Comparison of ENCODE assay signal across 18 cellular contexts in genomic region chr20:51470521-51470875, GRCh38.
A peak's percentile ranks its signal among the peaks of the same experiment; 100 is the strongest.
DNase-seq lines count a peak whose midpoint lies in the region; ATAC-seq and TF ChIP-seq lines count a peak whose summit lies in the region.
"Had no signal": no experiment of that assay in that cellular context is flagged by ENCODE, and none has a peak within 500 bp of the region (broad histone marks: within the 10 kb centered on the region; RNA-seq: fewer than 3 reads in every experiment).

No MANE protein-coding gene starts in this region.

- 83 to 91% (median 88%) methylated on average over 4 of the region's 4 CpGs for WGBS in heart left ventricle, 4 donors

- ATAC-seq in heart left ventricle (no peak), GM21360 (IDR thresholded peaks at IDR 0.05; ENCODE audit: unreplicated experiment) (no peak)
- ATAC-seq in activated naive CD8-positive, alpha-beta T cell treated with anti-CD3 and anti-CD28 coated beads, Interleukin-2, amount 50 U/mL, for 24 hours = peak; percentile 23
- ATAC-seq: K562; stimulated activated naive B cell treated with anti-CD40 and anti-IgM and Interleukin-4, amounts not matched to agents 10 μg/mL and 1 μg/mL and 100 μg/mL, for 72 hours had no signal

- H3K4me3 ChIP-seq in cardiac muscle cell = no peak overlapping the region
- H3K4me3 ChIP-seq in heart left ventricle = no peak overlapping the region
- H3K4me3 ChIP-seq: GM23248, hepatocyte, K562, sigmoid colon had no signal

- no peaks in the 10 kb centered on the region for H3K27me3 Mint-ChIP-seq in activated naive CD8-positive, alpha-beta T cell treated with anti-CD3 and anti-CD28 coated beads, Interleukin-2, amount 50 U/mL, for 24 hours
- H3K27me3 Mint-ChIP-seq: B cell; stimulated activated naive B cell treated with anti-CD40 and anti-IgM and Interleukin-4, amounts not matched to agents 10 μg/mL and 1 μg/mL and 100 μg/mL, for 72 hours had no signal

- H3K9me3 ChIP-seq in cardiac muscle cell (ENCODE audit: low read depth) (no peaks in the 10 kb centered on the region), heart left ventricle (no peaks in the 10 kb centered on the region)
- H3K9me3 ChIP-seq: sigmoid colon had no signal

- peaks cover 38% of the 10 kb centered on the region for H3K4me1 Mint-ChIP-seq in activated naive CD8-positive, alpha-beta T cell treated with anti-CD3 and anti-CD28 coated beads, Interleukin-2, amount 50 U/mL, for 24 hours

- no peaks in the 10 kb centered on the region for H3K9me3 Mint-ChIP-seq in activated naive CD8-positive, alpha-beta T cell treated with anti-CD3 and anti-CD28 coated beads, Interleukin-2, amount 50 U/mL, for 24 hours
- H3K9me3 Mint-ChIP-seq: stimulated activated naive B cell treated with anti-CD40 and anti-IgM and Interleukin-4, amounts not matched to agents 10 μg/mL and 1 μg/mL and 100 μg/mL, for 72 hours had no signal

- H3K4me1 ChIP-seq in cardiac muscle cell (ENCODE audit: low read depth) = peaks cover 17% of the 10 kb centered on the region
- H3K4me1 ChIP-seq in heart left ventricle = no peaks in the 10 kb centered on the region

- peak overlapping the region; percentile 93 for H3K27ac Mint-ChIP-seq in activated naive CD8-positive, alpha-beta T cell treated with anti-CD3 and anti-CD28 coated beads, Interleukin-2, amount 50 U/mL, for 24 hours
- H3K27ac Mint-ChIP-seq: B cell; stimulated activated naive B cell treated with anti-CD40 and anti-IgM and Interleukin-4, amounts not matched to agents 10 μg/mL and 1 μg/mL and 100 μg/mL, for 72 hours had no signal

- no peak overlapping the region for H3K4me3 Mint-ChIP-seq in activated naive CD8-positive, alpha-beta T cell treated with anti-CD3 and anti-CD28 coated beads, Interleukin-2, amount 50 U/mL, for 24 hours
- H3K4me3 Mint-ChIP-seq: B cell; stimulated activated naive B cell treated with anti-CD40 and anti-IgM and Interleukin-4, amounts not matched to agents 10 μg/mL and 1 μg/mL and 100 μg/mL, for 72 hours had no signal

- H3K27ac ChIP-seq in cardiac muscle cell = peak overlapping the region; percentile 61
- no peak overlapping the region for H3K27ac ChIP-seq in heart left ventricle
- H3K27ac ChIP-seq: GM23248, hepatocyte, sigmoid colon had no signal

- peak; percentile 40 for DNase-seq in NCI-H2196 (lab: John Stamatoyannopoulos, UW; ENCODE audit: unreplicated experiment)
- DNase-seq in NCI-H2196 treated with DMSO at 0.1 percent for 48 hours (lab: John Stamatoyannopoulos, UW; ENCODE audit: unreplicated experiment) = no peak
- DNase-seq in cardiac muscle cell (ENCODE audit: low read depth in 1 of 2, low spot score in 1 of 2) = no peak
- DNase-seq in heart left ventricle = no peak
- no peak for DNase-seq in activated naive CD8-positive, alpha-beta T cell treated with anti-CD3 and anti-CD28 coated beads, Interleukin-2, amount 50 U/mL, for 24 hours
- DNase-seq in glomerular visceral epithelial cell (ENCODE audit: extremely low spot score) = no peak
- no peak for DNase-seq in Kasumi-1 (lab: John Stamatoyannopoulos, UW)
- DNase-seq: 8988T; GM23248; MV-4-11; sigmoid colon; stimulated activated naive B cell treated with anti-CD40 and anti-IgM and Interleukin-4, amounts not matched to agents 10 μg/mL and 1 μg/mL and 100 μg/mL, for 72 hours; SW 1271; trophoblast cell had no signal

- intact Hi-C loops in heart left ventricle (cut with DNase I) = no loop called here

- peaks cover 67% of the 10 kb centered on the region for H3K36me3 Mint-ChIP-seq in activated naive CD8-positive, alpha-beta T cell treated with anti-CD3 and anti-CD28 coated beads, Interleukin-2, amount 50 U/mL, for 24 hours (ENCODE audit: low read depth)

- H3K36me3 ChIP-seq in cardiac muscle cell = peaks cover 16% of the 10 kb centered on the region
- H3K36me3 ChIP-seq in heart left ventricle = peaks cover 0 to 29% (median 5%) of the 10 kb centered on the region in 9 donors
- H3K36me3 ChIP-seq: sigmoid colon had no signal

- no peak for TF ChIP-seq POLR2A in heart left ventricle (IDR thresholded peaks at IDR 0.05)

- H3K27me3 ChIP-seq in cardiac muscle cell (no peaks in the 10 kb centered on the region), heart left ventricle (no peaks in the 10 kb centered on the region)
- H3K27me3 ChIP-seq: hepatocyte, sigmoid colon had no signal

- TF ChIP-seq CTCF in cardiac muscle cell (IDR thresholded peaks at IDR 0.05; ENCODE audit: low read depth, low read length) (no peak), heart left ventricle (IDR thresholded peaks at IDR 0.05) (no peak)
